In genomic region chr1:117127840-117128239, GRCh38 we compare ENCODE assay signal across 13 cellular contexts. TPM values are rescaled to one million over a fixed set of nuclear protein-coding genes. Genes with fewer than 3 reads are reported as not detected.
DNase-seq lines count a peak whose midpoint lies in the region; ATAC-seq, FAIRE-seq and TF ChIP-seq lines count a peak whose summit lies in the region.
"Had no signal": no experiment of that assay in that cellular context is flagged by ENCODE, and none has a peak within 500 bp of the region (broad histone marks: within the 10 kb centered on the region; RNA-seq: fewer than 3 reads in every experiment).

No MANE protein-coding gene starts in this region.

- H3K23ac ChIP-seq in H9 (ENCODE audit: insufficient read length, low read depth, low read length): no peak overlapping the region

- DNase-seq in SK-N-SH (no peak), bronchial epithelial cell (ENCODE audit: low read depth) (peak; percentile 65), lower lobe of right lung (no peak), upper lobe of right lung (no peak), H9 (no peak), activated T-cell treated with anti-CD3 and anti-CD28 coated beads for 4 hours (no peak)
- DNase-seq in activated T-cell treated with anti-CD3 and anti-CD28 coated beads, Interleukin-2, amount 50 U/mL, for 48 hours: no peak
- DNase-seq: activated effector memory CD4-positive, alpha-beta T cell treated with anti-CD3 and anti-CD28 coated beads, Interleukin-2, amount 50 U/mL, for 16 hours; SHP77 treated with DMSO at 0.1 percent for 48 hours; tibial artery had no signal

- H3K27ac Mint-ChIP-seq in H9: no peak overlapping the region
- H3K27ac Mint-ChIP-seq: natural killer cell treated with Interleukin-12 subunit alpha and Interleukin-12 subunit beta and Interleukin-15 and Interleukin-18, amount 100 ng/mL, for 72 hours had no signal

- no peaks in the 10 kb centered on the region for H3F3A ChIP-seq in SK-N-SH (replicated peaks; ENCODE audit: insufficient read depth)

- H3K27me3 ChIP-seq in SK-N-SH (ENCODE audit: insufficient read depth) (no peaks in the 10 kb centered on the region), bronchial epithelial cell (ENCODE audit: control insufficient read depth, insufficient read depth, low read length) (no peaks in the 10 kb centered on the region), lower lobe of right lung (ENCODE audit: low read depth) (no peaks in the 10 kb centered on the region), upper lobe of right lung (no peaks in the 10 kb centered on the region), H9 (ENCODE audit: insufficient read depth, low read length) (no peaks in the 10 kb centered on the region)
- H3K27me3 ChIP-seq: tibial artery had no signal

- no peak overlapping the region for H2BK5ac ChIP-seq in H9 (ENCODE audit: insufficient read length, low read length)

- H3K4me1 Mint-ChIP-seq in H9: peaks cover 12 to 16% of the 10 kb centered on the region in 2 experiments

- no peak overlapping the region for H2BK20ac ChIP-seq in H9 (ENCODE audit: low read depth, low read length, poor library complexity, severe bottlenecking)

- H3K4ac ChIP-seq in H9 (ENCODE audit: low read depth, low read length): no peak overlapping the region

- TF ChIP-seq CTCF in SK-N-SH (IDR thresholded peaks at IDR 0.05): no peak
- TF ChIP-seq CTCF in bronchial epithelial cell (IDR thresholded peaks at IDR 0.05; ENCODE audit: insufficient read depth, low read length, severe bottlenecking): no peak
- TF ChIP-seq CTCF in lower lobe of right lung (IDR thresholded peaks at IDR 0.05): no peak
- TF ChIP-seq CTCF in upper lobe of right lung (IDR thresholded peaks at IDR 0.05): no peak
- no peak for TF ChIP-seq CTCF in H9 (conservative IDR thresholded peaks at IDR 0.05)

- no peak overlapping the region for H2BK15ac ChIP-seq in H9 (ENCODE audit: low read depth, low read length)

- H3K36me3 ChIP-seq in SK-N-SH (replicated peaks in 1 of 2; ENCODE audit: control insufficient read depth in 1 of 2, insufficient read depth in 2 of 2, low read length in 1 of 2): no peaks in the 10 kb centered on the region
- H3K36me3 ChIP-seq in bronchial epithelial cell (ENCODE audit: control insufficient read depth, insufficient read depth, low read length): no peaks in the 10 kb centered on the region
- H3K36me3 ChIP-seq in lower lobe of right lung: no peaks in the 10 kb centered on the region
- no peaks in the 10 kb centered on the region for H3K36me3 ChIP-seq in upper lobe of right lung
- H3K36me3 ChIP-seq: tibial artery had no signal

- H2AFZ ChIP-seq in SK-N-SH (ENCODE audit: low read depth): peak overlapping the region; percentile 81; the same call in 1 of the 2 replicates
- H2AFZ ChIP-seq in H9 (ENCODE audit: low read length): no peak overlapping the region

- H3K4me2 ChIP-seq in SK-N-SH (no peak overlapping the region), H9 (ENCODE audit: insufficient read depth, insufficient read length, low read length) (no peak overlapping the region)

- H3K79me2 ChIP-seq in SK-N-SH (ENCODE audit: insufficient read depth): no peaks in the 10 kb centered on the region
- no peaks in the 10 kb centered on the region for H3K79me2 ChIP-seq in H9 (ENCODE audit: insufficient read depth, low read length)

- H4K20me1 ChIP-seq in SK-N-SH (ENCODE audit: insufficient read depth) (no peaks in the 10 kb centered on the region), H9 (ENCODE audit: control insufficient read depth, insufficient read depth, insufficient read length) (no peaks in the 10 kb centered on the region)

- no peak for TF ChIP-seq RAD21 in SK-N-SH (IDR thresholded peaks at IDR 0.05; ENCODE audit: low read length)

- H3K4me3 Mint-ChIP-seq in H9: no peak overlapping the region
- H3K4me3 Mint-ChIP-seq: natural killer cell treated with Interleukin-12 subunit alpha and Interleukin-12 subunit beta and Interleukin-15 and Interleukin-18, amount 100 ng/mL, for 72 hours had no signal

- CTCF ChIA-PET in SK-N-SH (lab: Yijun Ruan, JAX): interaction anchor here (0.7 to 3.3 kb wide), 21 partner anchors 8 to 553 kb away, joined by 3 to 78 read pairs (median 6); no protein-coding TSS in a partner anchor

- ATAC-seq in SK-N-SH treated with all-trans-retinoic acid at 6 μM for 48 hours (no peak), lower lobe of right lung (peak; percentile 92 to 96), upper lobe of right lung (peak; percentile 95)
- ATAC-seq: natural killer cell treated with Interleukin-12 subunit alpha and Interleukin-12 subunit beta and Interleukin-15 and Interleukin-18, amount 100 ng/mL, for 72 hours had no signal

- POLR2A ChIA-PET in SK-N-SH (lab: Yijun Ruan, JAX): no interaction called here

- intact Hi-C loops in lower lobe of right lung (cut with DNase I): no loop called here
- intact Hi-C loops in upper lobe of right lung (cut with DNase I): no loop called here

- H3K27me3 Mint-ChIP-seq in H9 (ENCODE audit: low read depth): no peaks in the 10 kb centered on the region

- no peak overlapping the region for H3K14ac ChIP-seq in H9 (ENCODE audit: insufficient read depth, low read length)

- no peaks in the 10 kb centered on the region for H3K23me2 ChIP-seq in H9 (ENCODE audit: insufficient read length, low read depth, low read length, poor library complexity, severe bottlenecking)

- H3K27ac ChIP-seq in SK-N-SH (ENCODE audit: low read depth in 2 of 2, low read length in 1 of 2): no peak overlapping the region
- H3K27ac ChIP-seq in lower lobe of right lung: no peak overlapping the region
- no peak overlapping the region for H3K27ac ChIP-seq in upper lobe of right lung
- no peak overlapping the region for H3K27ac ChIP-seq in H9 (ENCODE audit: insufficient read length, low read depth, low read length)
- H3K27ac ChIP-seq: C4-2B, tibial artery had no signal

- no peaks in the 10 kb centered on the region for H3K9me3 Mint-ChIP-seq in H9
- H3K9me3 Mint-ChIP-seq: natural killer cell treated with Interleukin-12 subunit alpha and Interleukin-12 subunit beta and Interleukin-15 and Interleukin-18, amount 100 ng/mL, for 72 hours had no signal

- H3K9me3 ChIP-seq in SK-N-SH: no peaks in the 10 kb centered on the region
- no peaks in the 10 kb centered on the region for H3K9me3 ChIP-seq in lower lobe of right lung
- no peaks in the 10 kb centered on the region for H3K9me3 ChIP-seq in upper lobe of right lung
- H3K9me3 ChIP-seq in H9 (ENCODE audit: control insufficient read depth, low read depth, low read length): no peaks in the 10 kb centered on the region
- H3K9me3 ChIP-seq: tibial artery had no signal

- H3K4me1 ChIP-seq in SK-N-SH (ENCODE audit: control insufficient read depth in 1 of 2, insufficient read depth in 2 of 2, low read depth in 1 of 2, low read length in 1 of 2): peaks cover 0 to 8% of the 10 kb centered on the region in 2 experiments; a peak in 2 of 4 replicates
- peaks cover 6% of the 10 kb centered on the region for H3K4me1 ChIP-seq in lower lobe of right lung
- H3K4me1 ChIP-seq in upper lobe of right lung: peaks cover 14% of the 10 kb centered on the region
- H3K4me1 ChIP-seq in H9 (ENCODE audit: insufficient read depth, low read length): no peaks in the 10 kb centered on the region
- H3K4me1 ChIP-seq: tibial artery had no signal

- no peaks in the 10 kb centered on the region for H3K9me2 ChIP-seq in SK-N-SH

- no peak overlapping the region for H3K9ac ChIP-seq in SK-N-SH
- H3K9ac ChIP-seq in H9 (ENCODE audit: extremely low read depth, insufficient read length, low read length): no peak overlapping the region

- no peaks in the 10 kb centered on the region for H3K79me1 ChIP-seq in H9 (ENCODE audit: insufficient read depth, low read depth, low read length, poor library complexity, severe bottlenecking)

- H3K36me3 Mint-ChIP-seq in H9 (ENCODE audit: insufficient read depth in 1 of 3, low read depth in 3 of 3): no peaks in the 10 kb centered on the region
- H3K36me3 Mint-ChIP-seq: natural killer cell treated with Interleukin-12 subunit alpha and Interleukin-12 subunit beta and Interleukin-15 and Interleukin-18, amount 100 ng/mL, for 72 hours had no signal

- H2BK120ac ChIP-seq in H9 (ENCODE audit: low read depth, low read length, poor library complexity, severe bottlenecking): no peak overlapping the region

- H2AK5ac ChIP-seq in H9 (ENCODE audit: insufficient read length, low read length): no peak overlapping the region

- H3K4me3 ChIP-seq in SK-N-SH (ENCODE audit: low read depth in 2 of 2, low read length in 1 of 2): no peak overlapping the region
- H3K4me3 ChIP-seq in bronchial epithelial cell (ENCODE audit: low read depth, low read length): no peak overlapping the region
- no peak overlapping the region for H3K4me3 ChIP-seq in lower lobe of right lung
- no peak overlapping the region for H3K4me3 ChIP-seq in upper lobe of right lung
- H3K4me3 ChIP-seq: tibial artery had no signal

- no peak overlapping the region for H3K56ac ChIP-seq in H9 (ENCODE audit: insufficient read length, low read depth, low read length)

- H4K8ac ChIP-seq in H9 (replicated peaks; ENCODE audit: insufficient read length, low read depth, low read length): no peak overlapping the region

- H4K91ac ChIP-seq in H9 (ENCODE audit: insufficient read length, low read depth, low read length): no peak overlapping the region

- no peak overlapping the region for H2BK12ac ChIP-seq in H9 (ENCODE audit: insufficient read length, low read depth, low read length)

- H4K5ac ChIP-seq in H9 (ENCODE audit: insufficient read length, low read depth, low read length): no peak overlapping the region

- H3K18ac ChIP-seq in H9 (ENCODE audit: insufficient read length, low read depth, low read length): no peak overlapping the region

- TF ChIP-seq EP300 in SK-N-SH (IDR thresholded peaks at IDR 0.05; ENCODE audit: borderline replicate concordance in 1 of 2, low read depth in 1 of 2, low read length in 1 of 2): no peak

- no peak for FAIRE-seq in bronchial epithelial cell (lab: Jason Lieb, UNC)

- H3T11ph ChIP-seq in H9 (ENCODE audit: low read length): no peak overlapping the region

TF ChIP-seq in SK-N-SH, 30 proteins besides CTCF, POLR2A, EP300 and RAD21 (continues in another document):
- TF ChIP-seq EZH2phosphoT487 (IDR thresholded peaks at IDR 0.05; ENCODE audit: borderline replicate concordance, low read depth) (no peak), SIN3A (IDR thresholded peaks at IDR 0.05; ENCODE audit: borderline replicate concordance, low read depth, low read length) (no peak), ELF1 (IDR thresholded peaks at IDR 0.05) (no peak)

TF ChIP-seq in SK-N-SH treated with all-trans-retinoic acid at 6 μM for 48 hours, 23 proteins besides CTCF, POLR2A, EP300 and RAD21 (continues in another document):
- TF ChIP-seq ZC3H10 (CRISPR knock-in tag; IDR thresholded peaks at IDR 0.05): no peak

RNA-seq across cellular contexts. Expression of gene TRIM45, which starts 6.3 kb away (rescaled TPM):
- 7.4 and 9.7 TPM in 2 replicates for polyA plus RNA-seq in SK-N-SH (2012; rRNA removed)
- polyA plus RNA-seq in SK-N-SH (2012; cell fraction: cytosol; rRNA removed): 2.6 and 3.8 TPM in 2 replicates
- polyA plus RNA-seq in SK-N-SH (2012; cell fraction: nucleus; rRNA removed): 49.2 and 51.6 TPM in 2 replicates
- total RNA-seq in bronchial epithelial cell: 2.6 and 2.9 TPM in 2 replicates
- 2.1 TPM for total RNA-seq in lower lobe of right lung
- 1.7 TPM for total RNA-seq in upper lobe of right lung
- total RNA-seq in H9 (2021): 10.3 and 11.7 TPM in 2 replicates
